12 cellular contexts compared by ENCODE assay signal in the genomic region with DNA sequence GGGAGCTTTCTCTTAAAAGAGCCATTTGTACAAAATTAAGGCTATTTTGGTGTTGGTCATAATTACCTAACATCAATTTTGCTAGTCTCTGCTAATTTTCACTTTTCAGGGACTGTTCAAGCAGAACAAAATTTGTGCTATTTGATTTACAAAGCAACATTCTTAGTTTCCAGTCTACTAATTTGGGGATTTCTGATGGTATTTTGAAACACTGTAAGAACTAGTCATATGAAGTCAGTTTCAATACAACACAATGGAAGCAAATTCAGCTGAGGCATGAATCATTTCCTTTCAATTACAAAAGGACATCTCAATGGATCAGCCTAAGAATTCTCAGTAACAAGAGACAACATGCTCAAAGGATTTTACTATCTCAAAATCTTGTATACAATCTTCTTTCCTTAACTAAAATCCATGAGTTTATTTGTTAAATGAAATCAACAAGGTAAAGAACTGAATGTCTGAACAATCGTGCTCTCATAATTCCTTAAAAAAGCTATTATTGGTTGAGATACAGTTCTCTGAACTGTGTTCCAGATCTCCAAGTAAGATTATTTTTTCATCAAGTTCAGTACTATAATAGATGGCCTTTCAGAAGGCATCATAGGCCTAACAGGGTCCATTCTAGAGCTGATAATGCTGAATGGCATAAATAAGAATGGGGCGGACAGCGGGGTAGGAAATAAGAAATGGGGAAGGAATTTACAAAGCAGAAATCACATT.
DNase-seq lines count a peak whose midpoint lies in the region; ATAC-seq and TF ChIP-seq lines count a peak whose summit lies in the region.
"Had no signal": no experiment of that assay in that cellular context is flagged by ENCODE, and none has a peak within 500 bp of the region (broad histone marks: within the 10 kb centered on the region; RNA-seq: fewer than 3 reads in every experiment).

No MANE protein-coding gene starts in this region.

- no peak for TF ChIP-seq RAD21 in SK-N-SH (IDR thresholded peaks at IDR 0.05; ENCODE audit: low read length)

- TF ChIP-seq CTCF in SK-N-SH (IDR thresholded peaks at IDR 0.05), result no peak

- H3K9me3 ChIP-seq in SK-N-SH, result no peaks in the 10 kb centered on the region
- H3K9me3 ChIP-seq: heart right ventricle had no signal

- DNase-seq in SK-N-SH (no peak), kidney tubule cell (ENCODE audit: low spot score) (peak; percentile 84), H4 (ENCODE audit: low spot score) (no peak), NCI-H1417 treated with DMSO at 0.1 percent for 48 hours (lab: John Stamatoyannopoulos, UW) (no peak), substantia nigra (lab: John Stamatoyannopoulos, UW) (no peak), mucosa of gallbladder (ENCODE audit: low spot score) (no peak)
- DNase-seq: activated CD8-positive, alpha-beta memory T cell treated with anti-CD3 and anti-CD28 coated beads, Interleukin-2, amount 50 U/mL, for 48 hours; heart right ventricle; trophoblast cell had no signal

- WGBS in SK-N-SH (ENCODE audit: low lambda C conversion rate), result 85% methylated on average over 3 of the region's 3 CpGs

- H3K4me1 ChIP-seq in SK-N-SH (ENCODE audit: control insufficient read depth in 1 of 2, insufficient read depth in 2 of 2, low read depth in 1 of 2, low read length in 1 of 2), result peaks cover 19 to 35% of the 10 kb centered on the region in 2 experiments

- peak overlapping the region; percentile 51 for H3K4me2 ChIP-seq in SK-N-SH

- peaks cover 0 to 6% of the 10 kb centered on the region in 2 experiments for H3K36me3 ChIP-seq in SK-N-SH (replicated peaks in 1 of 2; ENCODE audit: control insufficient read depth in 1 of 2, insufficient read depth in 2 of 2, low read length in 1 of 2)
- H3K36me3 ChIP-seq: heart right ventricle had no signal

- no peak for TF ChIP-seq EP300 in SK-N-SH (IDR thresholded peaks at IDR 0.05; ENCODE audit: borderline replicate concordance in 1 of 2, low read depth in 1 of 2, low read length in 1 of 2)

- H3K27me3 ChIP-seq in SK-N-SH (ENCODE audit: insufficient read depth), result no peaks in the 10 kb centered on the region
- H3K27me3 ChIP-seq: heart right ventricle had no signal

- CTCF ChIA-PET in SK-N-SH (lab: Yijun Ruan, JAX), result interaction anchor here (0.8 to 1.9 kb wide), 4 partner anchors 10 to 47 kb away, joined by 3 to 4 read pairs (median 3); no protein-coding TSS in a partner anchor

- H3F3A ChIP-seq in SK-N-SH (replicated peaks; ENCODE audit: insufficient read depth), result no peaks in the 10 kb centered on the region

- H3K27ac ChIP-seq in SK-N-SH (ENCODE audit: low read depth in 2 of 2, low read length in 1 of 2), result peak overlapping the region; percentile 34 to 44; a peak in 3 of 4 replicates
- H3K27ac ChIP-seq in substantia nigra (ENCODE audit: low read depth, low read length, poor library complexity, severe bottlenecking), result no peak overlapping the region

- no peaks in the 10 kb centered on the region for H3K79me2 ChIP-seq in SK-N-SH (ENCODE audit: insufficient read depth)

- no peak overlapping the region for H3K4me3 ChIP-seq in SK-N-SH (ENCODE audit: low read depth in 2 of 2, low read length in 1 of 2)
- H3K4me3 ChIP-seq: heart right ventricle had no signal

- ATAC-seq in GM18508 (IDR thresholded peaks at IDR 0.05; ENCODE audit: insufficient read depth, unreplicated experiment) (peak; percentile 45), HG02623 (IDR thresholded peaks at IDR 0.05; ENCODE audit: unreplicated experiment) (peak; percentile 58)
- ATAC-seq: heart right ventricle, Panc1 had no signal

- no peaks in the 10 kb centered on the region for H3K9me2 ChIP-seq in SK-N-SH

- POLR2A ChIA-PET in SK-N-SH (lab: Yijun Ruan, JAX), result no interaction called here

- no peaks in the 10 kb centered on the region for H4K20me1 ChIP-seq in SK-N-SH (ENCODE audit: insufficient read depth)

- peak overlapping the region; percentile 45 for H2AFZ ChIP-seq in SK-N-SH (ENCODE audit: low read depth)

- H3K9ac ChIP-seq in SK-N-SH, result no peak overlapping the region

TF ChIP-seq in SK-N-SH, 30 proteins besides CTCF, POLR2A, EP300 and RAD21:
- TF ChIP-seq, protein P1, sequence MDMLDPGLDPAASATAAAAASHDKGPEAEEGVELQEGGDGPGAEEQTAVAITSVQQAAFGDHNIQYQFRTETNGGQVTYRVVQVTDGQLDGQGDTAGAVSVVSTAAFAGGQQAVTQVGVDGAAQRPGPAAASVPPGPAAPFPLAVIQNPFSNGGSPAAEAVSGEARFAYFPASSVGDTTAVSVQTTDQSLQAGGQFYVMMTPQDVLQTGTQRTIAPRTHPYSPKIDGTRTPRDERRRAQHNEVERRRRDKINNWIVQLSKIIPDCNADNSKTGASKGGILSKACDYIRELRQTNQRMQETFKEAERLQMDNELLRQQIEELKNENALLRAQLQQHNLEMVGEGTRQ (IDR thresholded peaks at IDR 0.05; ENCODE audit: borderline replicate concordance, low read depth, low read length), result no peak
- TF ChIP-seq, protein P2, sequence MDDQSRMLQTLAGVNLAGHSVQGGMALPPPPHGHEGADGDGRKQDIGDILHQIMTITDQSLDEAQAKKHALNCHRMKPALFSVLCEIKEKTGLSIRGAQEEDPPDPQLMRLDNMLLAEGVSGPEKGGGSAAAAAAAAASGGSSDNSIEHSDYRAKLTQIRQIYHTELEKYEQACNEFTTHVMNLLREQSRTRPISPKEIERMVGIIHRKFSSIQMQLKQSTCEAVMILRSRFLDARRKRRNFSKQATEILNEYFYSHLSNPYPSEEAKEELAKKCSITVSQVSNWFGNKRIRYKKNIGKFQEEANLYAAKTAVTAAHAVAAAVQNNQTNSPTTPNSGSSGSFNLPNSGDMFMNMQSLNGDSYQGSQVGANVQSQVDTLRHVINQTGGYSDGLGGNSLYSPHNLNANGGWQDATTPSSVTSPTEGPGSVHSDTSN (IDR thresholded peaks at IDR 0.05), result no peak
- TF ChIP-seq FOXJ3 (CRISPR knock-in tag; IDR thresholded peaks at IDR 0.05) (no peak), GATA2 (CRISPR knock-in tag; IDR thresholded peaks at IDR 0.05) (no peak), SMC3 (IDR thresholded peaks at IDR 0.05; ENCODE audit: low read depth, low read length) (no peak), GABPA (IDR thresholded peaks at IDR 0.05; ENCODE audit: low read depth) (no peak), ELF1 (IDR thresholded peaks at IDR 0.05) (no peak), FOSL2 (IDR thresholded peaks at IDR 0.05; ENCODE audit: borderline replicate concordance, low read depth) (no peak), JUND (IDR thresholded peaks at IDR 0.05) (no peak), RCOR1 (IDR thresholded peaks at IDR 0.05; ENCODE audit: low read length) (no peak), TAF1 (IDR thresholded peaks at IDR 0.05; ENCODE audit: borderline replicate concordance, low read depth, low read length) (no peak), YY1 (IDR thresholded peaks at IDR 0.05; ENCODE audit: low read depth) (no peak), SIN3A (IDR thresholded peaks at IDR 0.05; ENCODE audit: borderline replicate concordance, low read depth, low read length) (no peak)
- TF ChIP-seq, protein P3, sequence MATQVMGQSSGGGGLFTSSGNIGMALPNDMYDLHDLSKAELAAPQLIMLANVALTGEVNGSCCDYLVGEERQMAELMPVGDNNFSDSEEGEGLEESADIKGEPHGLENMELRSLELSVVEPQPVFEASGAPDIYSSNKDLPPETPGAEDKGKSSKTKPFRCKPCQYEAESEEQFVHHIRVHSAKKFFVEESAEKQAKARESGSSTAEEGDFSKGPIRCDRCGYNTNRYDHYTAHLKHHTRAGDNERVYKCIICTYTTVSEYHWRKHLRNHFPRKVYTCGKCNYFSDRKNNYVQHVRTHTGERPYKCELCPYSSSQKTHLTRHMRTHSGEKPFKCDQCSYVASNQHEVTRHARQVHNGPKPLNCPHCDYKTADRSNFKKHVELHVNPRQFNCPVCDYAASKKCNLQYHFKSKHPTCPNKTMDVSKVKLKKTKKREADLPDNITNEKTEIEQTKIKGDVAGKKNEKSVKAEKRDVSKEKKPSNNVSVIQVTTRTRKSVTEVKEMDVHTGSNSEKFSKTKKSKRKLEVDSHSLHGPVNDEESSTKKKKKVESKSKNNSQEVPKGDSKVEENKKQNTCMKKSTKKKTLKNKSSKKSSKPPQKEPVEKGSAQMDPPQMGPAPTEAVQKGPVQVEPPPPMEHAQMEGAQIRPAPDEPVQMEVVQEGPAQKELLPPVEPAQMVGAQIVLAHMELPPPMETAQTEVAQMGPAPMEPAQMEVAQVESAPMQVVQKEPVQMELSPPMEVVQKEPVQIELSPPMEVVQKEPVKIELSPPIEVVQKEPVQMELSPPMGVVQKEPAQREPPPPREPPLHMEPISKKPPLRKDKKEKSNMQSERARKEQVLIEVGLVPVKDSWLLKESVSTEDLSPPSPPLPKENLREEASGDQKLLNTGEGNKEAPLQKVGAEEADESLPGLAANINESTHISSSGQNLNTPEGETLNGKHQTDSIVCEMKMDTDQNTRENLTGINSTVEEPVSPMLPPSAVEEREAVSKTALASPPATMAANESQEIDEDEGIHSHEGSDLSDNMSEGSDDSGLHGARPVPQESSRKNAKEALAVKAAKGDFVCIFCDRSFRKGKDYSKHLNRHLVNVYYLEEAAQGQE (IDR thresholded peaks at IDR 0.05; ENCODE audit: low read depth, low read length), result no peak
- TF ChIP-seq, protein P4, sequence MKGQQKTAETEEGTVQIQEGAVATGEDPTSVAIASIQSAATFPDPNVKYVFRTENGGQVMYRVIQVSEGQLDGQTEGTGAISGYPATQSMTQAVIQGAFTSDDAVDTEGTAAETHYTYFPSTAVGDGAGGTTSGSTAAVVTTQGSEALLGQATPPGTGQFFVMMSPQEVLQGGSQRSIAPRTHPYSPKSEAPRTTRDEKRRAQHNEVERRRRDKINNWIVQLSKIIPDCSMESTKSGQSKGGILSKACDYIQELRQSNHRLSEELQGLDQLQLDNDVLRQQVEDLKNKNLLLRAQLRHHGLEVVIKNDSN (IDR thresholded peaks at IDR 0.05; ENCODE audit: borderline replicate concordance, low read depth), result no peak
TF ChIP-seq in SK-N-SH: peak in this region for 0.
